In the genomic region with DNA sequence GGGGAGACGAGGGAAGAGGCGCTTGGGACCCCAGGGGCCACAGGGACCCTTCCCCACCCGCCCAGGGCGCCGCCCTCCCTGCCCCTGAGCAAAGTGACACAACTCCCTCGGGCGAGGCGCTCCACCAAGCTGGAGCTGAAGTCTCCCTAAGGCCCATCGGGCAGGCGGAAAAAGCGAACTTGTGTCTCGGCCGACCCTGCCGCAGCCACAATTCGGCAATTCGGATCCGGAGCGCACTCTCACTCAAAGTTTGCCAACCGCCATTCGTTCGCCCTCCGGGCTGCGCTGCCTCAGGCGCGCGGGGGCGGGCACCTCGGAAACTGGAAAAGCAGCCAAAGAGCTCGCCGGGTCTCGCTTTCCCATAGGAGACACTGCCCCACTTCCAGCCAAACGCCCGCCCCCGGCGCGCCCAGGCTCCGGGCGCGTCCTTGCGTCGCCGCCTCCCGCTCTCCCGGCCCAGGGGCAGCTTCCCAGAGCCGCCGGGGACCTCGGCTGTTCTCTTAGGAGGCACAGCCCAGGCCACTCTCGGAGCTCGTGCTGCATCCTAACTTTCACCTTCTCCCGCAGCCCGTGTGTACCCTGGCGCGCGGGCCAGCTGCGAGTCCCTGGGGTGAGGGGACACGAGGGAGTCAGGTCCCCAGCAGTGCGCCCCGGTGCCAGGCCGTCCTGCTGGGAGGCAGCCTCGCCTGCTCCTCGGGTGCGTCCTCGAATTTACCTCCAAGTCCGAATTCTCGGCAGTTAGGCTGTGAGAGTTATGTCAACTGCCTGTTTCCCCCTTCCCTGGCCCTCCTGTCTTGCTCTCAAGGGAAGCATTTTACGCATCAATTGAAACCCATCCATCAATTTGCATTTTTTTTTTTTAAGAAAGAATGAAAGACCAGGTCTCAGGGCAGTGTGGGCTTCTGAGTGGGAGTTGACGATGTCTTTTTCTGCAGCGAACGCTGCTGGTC, we compare ENCODE assay signal across 8 cellular contexts. TPM values are rescaled to one million over a fixed set of nuclear protein-coding genes. Genes with fewer than 3 reads are reported as not detected.
DNase-seq lines count a peak whose midpoint lies in the region; ATAC-seq lines count a peak whose summit lies in the region.

No MANE protein-coding gene starts in this region.

- peaks cover 0 to 13% of the 10 kb centered on the region in 2 donors for H3K9me3 ChIP-seq in neuronal stem cell (replicated peaks in 1 of 2; ENCODE audit: control insufficient read depth in 2 of 2, insufficient read depth in 1 of 2, low read depth in 1 of 2, low read length in 2 of 2)

- H2BK15ac ChIP-seq in neuronal stem cell (ENCODE audit: low read length) = peak overlapping the region; percentile 14

- CTCF ChIA-PET in activated naive CD4-positive, alpha-beta T cell treated with anti-CD3 and anti-CD28 coated beads, Interleukin-2, amount 10 ng/mL, durations not matched to agents 7 days and 5 days (lab: Charles Lee) = no interaction called here

- H3K4me1 Mint-ChIP-seq in activated naive CD4-positive, alpha-beta T cell treated with anti-CD3 and anti-CD28 coated beads, Interleukin-2, amount 10 ng/mL, durations not matched to agents 7 days and 5 days = peaks cover 30% of the 10 kb centered on the region

- H3K27ac Mint-ChIP-seq in activated naive CD4-positive, alpha-beta T cell treated with anti-CD3 and anti-CD28 coated beads, Interleukin-2, amount 10 ng/mL, durations not matched to agents 7 days and 5 days = no peak overlapping the region

- no peak overlapping the region for H4K91ac ChIP-seq in neuronal stem cell (ENCODE audit: low read depth, low read length, poor library complexity)

- H3K79me1 ChIP-seq in neuronal stem cell (ENCODE audit: low read depth, low read length) = peaks cover 5% of the 10 kb centered on the region

- peak overlapping the region; percentile 97 for H2AFZ ChIP-seq in neuronal stem cell (ENCODE audit: low read length)

- H2BK5ac ChIP-seq in neuronal stem cell (ENCODE audit: low read length) = no peak overlapping the region

- DNase-seq in AG20443 (ENCODE audit: low spot score) = peak; percentile 70
- DNase-seq in NCI-H2196 treated with DMSO at 0.1 percent for 48 hours (lab: John Stamatoyannopoulos, UW; ENCODE audit: unreplicated experiment) = peak; percentile 53
- DNase-seq in activated naive CD4-positive, alpha-beta T cell treated with anti-CD3 and anti-CD28 coated beads, Interleukin-2, amount 10 ng/mL, durations not matched to agents 7 days and 5 days = peak; percentile 35
- peak; percentile 75 for DNase-seq in glomerular visceral epithelial cell (ENCODE audit: extremely low spot score)
- DNase-seq in neuronal stem cell (ENCODE audit: low spot score) = peak; percentile 51
- DNase-seq in NCI-H2029 treated with DMSO at 0.1 percent for 48 hours (lab: John Stamatoyannopoulos, UW) = no peak
- no peak for DNase-seq in foreskin melanocyte

- peak overlapping the region; percentile 17 for H4K8ac ChIP-seq in neuronal stem cell (ENCODE audit: low read depth, low read length)

- WGBS in neuronal stem cell (ENCODE audit: extremely low coverage in 2 of 2, insufficient read length in 2 of 2, insufficient replicate concordance in 1 of 2), 2 donors = no CpG with 5 or more reads among the region's 69 CpGs

- peaks cover 12 to 49% (median 16%) of the 10 kb centered on the region in 3 experiments for H3K27me3 ChIP-seq in neuronal stem cell (ENCODE audit: control insufficient read depth in 3 of 3, insufficient read depth in 3 of 3, low read depth in 1 of 3, low read length in 3 of 3)

- H2AK5ac ChIP-seq in neuronal stem cell (ENCODE audit: low read depth, low read length) = no peak overlapping the region

- no peak overlapping the region for H3K27ac ChIP-seq in neuronal stem cell (replicated peaks; ENCODE audit: low read length)

- no peak overlapping the region for H3K14ac ChIP-seq in neuronal stem cell (ENCODE audit: low read length)

- H2BK120ac ChIP-seq in neuronal stem cell (ENCODE audit: low read depth, low read length) = peak overlapping the region; percentile 53

- no peaks in the 10 kb centered on the region for H3K9me3 Mint-ChIP-seq in activated naive CD4-positive, alpha-beta T cell treated with anti-CD3 and anti-CD28 coated beads, Interleukin-2, amount 10 ng/mL, durations not matched to agents 7 days and 5 days

- peak overlapping the region; percentile 98 for H3K4me2 ChIP-seq in neuronal stem cell (ENCODE audit: insufficient read depth, low read length, poor library complexity, severe bottlenecking)

- H3K4me1 ChIP-seq in neuronal stem cell (ENCODE audit: control insufficient read depth in 2 of 2, insufficient read depth in 1 of 2, low read depth in 1 of 2, low read length in 2 of 2) = peaks cover 22 to 29% of the 10 kb centered on the region in 2 donors

- H3K23ac ChIP-seq in neuronal stem cell (ENCODE audit: low read depth, low read length, poor library complexity) = peak overlapping the region; percentile 87

- H2BK12ac ChIP-seq in neuronal stem cell (ENCODE audit: low read length) = no peak overlapping the region

- peaks cover 76% of the 10 kb centered on the region for H3K27me3 Mint-ChIP-seq in activated naive CD4-positive, alpha-beta T cell treated with anti-CD3 and anti-CD28 coated beads, Interleukin-2, amount 10 ng/mL, durations not matched to agents 7 days and 5 days

- ATAC-seq in GM19035 (IDR thresholded peaks at IDR 0.05; ENCODE audit: unreplicated experiment) = peak; percentile 8

- H3K9ac ChIP-seq in neuronal stem cell (ENCODE audit: low read depth, low read length, poor library complexity) = peak overlapping the region; percentile 40

- peaks cover 0 to 29% of the 10 kb centered on the region in 2 donors for H3K36me3 ChIP-seq in neuronal stem cell (replicated peaks in 1 of 2; ENCODE audit: control insufficient read depth in 2 of 2, insufficient read depth in 2 of 2, low read length in 2 of 2)

- H3K4me3 ChIP-seq in neuronal stem cell (ENCODE audit: low read length in 2 of 2) = peak overlapping the region; percentile 81 to 90

- H3K36me3 Mint-ChIP-seq in activated naive CD4-positive, alpha-beta T cell treated with anti-CD3 and anti-CD28 coated beads, Interleukin-2, amount 10 ng/mL, durations not matched to agents 7 days and 5 days = peaks cover 7% of the 10 kb centered on the region

- no peak overlapping the region for H3K4ac ChIP-seq in neuronal stem cell (ENCODE audit: low read length)

- H3K4me3 Mint-ChIP-seq in activated naive CD4-positive, alpha-beta T cell treated with anti-CD3 and anti-CD28 coated beads, Interleukin-2, amount 10 ng/mL, durations not matched to agents 7 days and 5 days = peak overlapping the region; percentile 44

- H3K18ac ChIP-seq in neuronal stem cell (ENCODE audit: low read length) = peak overlapping the region; percentile 92

RNA-seq across cellular contexts. Expression of a gene that starts 1.4 kb away (rescaled TPM):
- 15.3 TPM for polyA plus RNA-seq in neuronal stem cell (2013, experiment 1 of 2)
- 17.0 TPM for polyA plus RNA-seq in neuronal stem cell (2013, experiment 2 of 2)

Comparison
In these comparisons a context has a peak if more than half of its experiments do, and no peak if none do; other contexts are left out.
1. DNase-seq: peak in AG20443 (single experiment), NCI-H2196 treated with DMSO at 0.1 percent for 48 hours (single experiment), activated naive CD4-positive, alpha-beta T cell treated with anti-CD3 and anti-CD28 coated beads, Interleukin-2, amount 10 ng/mL, durations not matched to agents 7 days and 5 days (single experiment), glomerular visceral epithelial cell (single experiment) and neuronal stem cell (single experiment); none in NCI-H2029 treated with DMSO at 0.1 percent for 48 hours (single experiment) and foreskin melanocyte (single experiment).